In genomic region chr6:57305754-57306153, GRCh38 we compare ENCODE assay signal across 17 cellular contexts. TPM values are rescaled to one million over a fixed set of nuclear protein-coding genes. Genes with fewer than 3 reads are reported as not detected.
DNase-seq lines count a peak whose midpoint lies in the region; ATAC-seq and TF ChIP-seq lines count a peak whose summit lies in the region.
"Had no signal": no experiment of that assay in that cellular context is flagged by ENCODE, and none has a peak within 500 bp of the region (broad histone marks: within the 10 kb centered on the region; RNA-seq: fewer than 3 reads in every experiment).

No MANE protein-coding gene starts in this region.

- peaks cover 13% of the 10 kb centered on the region for H3K27me3 ChIP-seq in left ventricle myocardium inferior (ENCODE audit: low read depth)
- H3K27me3 ChIP-seq in right atrium auricular region, result no peaks in the 10 kb centered on the region
- peaks cover 0 to 8% (median 0%) of the 10 kb centered on the region in 4 donors for H3K27me3 ChIP-seq in esophagus squamous epithelium

- H3K4me1 ChIP-seq in left ventricle myocardium inferior (no peaks in the 10 kb centered on the region), right atrium auricular region (peaks cover 0 to 9% of the 10 kb centered on the region in 2 donors), esophagus squamous epithelium (peaks cover 0 to 27% (median 3%) of the 10 kb centered on the region in 3 donors)
- H3K4me1 ChIP-seq: prostate gland had no signal

- WGBS in esophagus squamous epithelium, 2 donors, result 33% methylated on average over 2 of the region's 2 CpGs
- 43 to 45% methylated on average over 2 of the region's 2 CpGs for WGBS in lower leg skin, 2 donors

- H3K27ac ChIP-seq in left ventricle myocardium inferior (replicated peaks), result peak overlapping the region; percentile 72
- H3K27ac ChIP-seq in right atrium auricular region, result peak overlapping the region in 1 of 2 donors; percentile 36
- peak overlapping the region in 3 of 4 donors; percentile 72 to 79 (median 74) for H3K27ac ChIP-seq in esophagus squamous epithelium

- H3K36me3 ChIP-seq in left ventricle myocardium inferior (no peaks in the 10 kb centered on the region), right atrium auricular region (no peaks in the 10 kb centered on the region), esophagus squamous epithelium (no peaks in the 10 kb centered on the region)
- H3K36me3 ChIP-seq: prostate gland had no signal

- intact Hi-C loops in left ventricle myocardium inferior (cut with micrococcal nuclease) (no loop called here), esophagus squamous epithelium (cut with DNase I) (no loop called here), lower leg skin (cut with DNase I; ENCODE audit: low total_unique reads) (no loop called here)

- H3K4me3 ChIP-seq in left ventricle myocardium inferior, result no peak overlapping the region
- H3K4me3 ChIP-seq in right atrium auricular region, result no peak overlapping the region
- H3K4me3 ChIP-seq in esophagus squamous epithelium, result no peak overlapping the region
- H3K4me3 ChIP-seq in lower leg skin (ENCODE audit: low read depth, poor library complexity, severe bottlenecking), result no peak overlapping the region
- H3K4me3 ChIP-seq: prostate gland had no signal

- TF ChIP-seq POLR2A in esophagus squamous epithelium (IDR thresholded peaks at IDR 0.05), result no peak
- TF ChIP-seq POLR2A in lower leg skin (IDR thresholded peaks at IDR 0.05), result no peak

- TF ChIP-seq CTCF in left ventricle myocardium inferior (IDR thresholded peaks at IDR 0.05; ENCODE audit: borderline replicate concordance), result no peak
- TF ChIP-seq CTCF in right atrium auricular region (IDR thresholded peaks at IDR 0.05), result no peak
- TF ChIP-seq CTCF in esophagus squamous epithelium (IDR thresholded peaks at IDR 0.05), result no peak
- no peak for TF ChIP-seq CTCF in omental fat pad (IDR thresholded peaks at IDR 0.05)
- TF ChIP-seq CTCF in lower leg skin (IDR thresholded peaks at IDR 0.05), result no peak

- no peaks in the 10 kb centered on the region for H3K9me3 ChIP-seq in left ventricle myocardium inferior (replicated peaks)
- no peaks in the 10 kb centered on the region for H3K9me3 ChIP-seq in right atrium auricular region
- H3K9me3 ChIP-seq in esophagus squamous epithelium, result no peaks in the 10 kb centered on the region
- H3K9me3 ChIP-seq: prostate gland had no signal

- DNase-seq in left ventricle myocardium inferior (no peak), right atrium auricular region (ENCODE audit: low spot score) (no peak), esophagus squamous epithelium (lab: John Stamatoyannopoulos, UW) (no peak), omental fat pad (ENCODE audit: low spot score) (no peak), lower leg skin (ENCODE audit: low spot score in 2 of 2) (no peak)
- no peak for DNase-seq in activated CD4-positive, alpha-beta T cell treated with anti-CD3 and anti-CD28 coated beads for 4 hours
- no peak for DNase-seq in activated CD4-positive, CD25-positive, alpha-beta regulatory T cell treated with anti-CD3 and anti-CD28 coated beads, Interleukin-2, amount 50 U/mL, for 72 hours
- DNase-seq: activated CD4-positive, alpha-beta memory T cell treated with anti-CD3 and anti-CD28 coated beads, Interleukin-2, amount 10 ng/mL, durations not matched to agents 7 days and 5 days; activated T-cell treated with anti-CD3 and anti-CD28 coated beads, Interleukin-2, amount 50 U/mL, for 72 hours; CD8-positive, alpha-beta memory T cell; H9; naive B cell; NCI-H2029; NCI-H526 had no signal

- ATAC-seq in omental fat pad (ENCODE audit: low FRiP score) (peak; percentile 81), HG03460 (IDR thresholded peaks at IDR 0.05; ENCODE audit: unreplicated experiment) (no peak)
- ATAC-seq: activated T-cell treated with anti-CD3 and anti-CD28 coated beads, Interleukin-2, amount 50 U/mL, for 72 hours; left colon had no signal

RNA-seq across cellular contexts. Expression of gene PRIM2, which starts 11.7 kb away (rescaled TPM):
- total RNA-seq in left ventricle myocardium inferior (3.2 TPM), right atrium auricular region (1 to 10 TPM; 2.8 to 4.3 TPM), esophagus squamous epithelium (10 to 100 TPM in 2 of 4 donors, 1 to 10 TPM in 2; 4.1 to 10.9 (median 9.8) TPM), omental fat pad (10 to 100 TPM in 1 of 4 donors, 1 to 10 TPM in 3; 5.6 to 19.5 (median 6.9) TPM), lower leg skin (1 to 10 TPM; 6.4 to 9.7 (median 6.7) TPM)
